ENCODE assay signal across 8 cellular contexts in genomic region chr1:37682334-37682987, GRCh38. TPM values are rescaled to one million over a fixed set of nuclear protein-coding genes. Genes with fewer than 3 reads are reported as not detected.
DNase-seq lines count a peak whose midpoint lies in the region; ATAC-seq and TF ChIP-seq lines count a peak whose summit lies in the region.

No MANE protein-coding gene starts in this region.

- H3K9me2 ChIP-seq in MM.1S (replicated peaks; ENCODE audit: insufficient read depth, low read length) = no peaks in the 10 kb centered on the region

- WGBS in transverse colon (ENCODE audit: low coverage in 1 of 2), 2 donors = 47 to 66% methylated on average over 3 to 5 of the region's 5 CpGs

- DNase-seq in EH (ENCODE audit: low read depth) (peak; percentile 70), MM.1S (peak; percentile 72), SJCRH30 (peak; percentile 58 to 83), foreskin fibroblast (peak; percentile 41 to 85), osteoblast (ENCODE audit: insufficient read length, low spot score, missing footprints) (peak; percentile 84), transverse colon (peak; percentile 70)
- peak; percentile 64 for DNase-seq in activated T-helper 9 cell treated with anti-CD3 and anti-CD28 coated beads, Interleukin-2, amount 50 U/mL, for 16 hours (ENCODE audit: low read depth)

- 0 out of 2 replicates have a peak, but pooled peaks cover 3% of the 10 kb centered on the region for H4K20me1 ChIP-seq in MM.1S (ENCODE audit: insufficient read depth, low read length)
- peaks cover 5% of the 10 kb centered on the region for H4K20me1 ChIP-seq in osteoblast (ENCODE audit: insufficient read depth, low read length)

- H3K4me3 ChIP-seq in MM.1S (ENCODE audit: low read length) (no peak overlapping the region), SJCRH30 (no peak overlapping the region), foreskin fibroblast (ENCODE audit: low read depth in 1 of 2, low read length in 2 of 2) (no peak overlapping the region), osteoblast (ENCODE audit: insufficient read depth, low read length) (no peak overlapping the region), transverse colon (no peak overlapping the region)

- H2AFZ ChIP-seq in MM.1S (ENCODE audit: low read length) (no peak overlapping the region), osteoblast (ENCODE audit: low read length) (no peak overlapping the region)

- H3K9me3 ChIP-seq in MM.1S (replicated peaks; ENCODE audit: insufficient read depth, low read length) (no peaks in the 10 kb centered on the region), SJCRH30 (replicated peaks) (no peaks in the 10 kb centered on the region), osteoblast (ENCODE audit: low read depth, low read length) (no peaks in the 10 kb centered on the region), transverse colon (no peaks in the 10 kb centered on the region)

- in situ Hi-C loops in transverse colon (cut with MboI; ENCODE audit: low pct_ligation_motif_present in 1 of 4, low pct_unique_long_range_greater_than_20kb in 1 of 4, low sequenced_read_pairs in 3 of 4) = loop anchor here (5.0 to 25.0 kb wide), 4 partner anchors 78 to 228 kb away; partner anchors contain the start of genes ZC3H12A (in 2 of the 4) and GNL2 (in 1 of the 4)

- no peak overlapping the region for H3K4me2 ChIP-seq in MM.1S (ENCODE audit: low read depth, low read length)
- H3K4me2 ChIP-seq in osteoblast (ENCODE audit: insufficient read depth, low read length) = no peak overlapping the region

- no peak for TF ChIP-seq POLR2A in transverse colon (IDR thresholded peaks at IDR 0.05)

- ATAC-seq in GM19328 (IDR thresholded peaks at IDR 0.05; ENCODE audit: unreplicated experiment) = no peak

- no peak overlapping the region for H3K9ac ChIP-seq in MM.1S (ENCODE audit: low read length)

- H3K36me3 ChIP-seq in MM.1S (replicated peaks; ENCODE audit: insufficient read depth, low read length) (0 out of 2 replicates have a peak, but pooled peaks cover 4% of the 10 kb centered on the region), SJCRH30 (peaks cover 41% of the 10 kb centered on the region), osteoblast (ENCODE audit: insufficient read depth, low read length) (peaks cover 41% of the 10 kb centered on the region), transverse colon (peaks cover 0 to 14% (median 5%) of the 10 kb centered on the region in 4 donors)

- TF ChIP-seq CTCF in MM.1S (IDR thresholded peaks at IDR 0.05; ENCODE audit: low read length) = peak; percentile 91
- peak; percentile 80 for TF ChIP-seq CTCF in foreskin fibroblast (IDR thresholded peaks at IDR 0.05; ENCODE audit: low read depth, low read length)
- TF ChIP-seq CTCF in osteoblast (IDR thresholded peaks at IDR 0.05; ENCODE audit: extremely low read depth, low read depth, low read length) = peak; percentile 93
- peak; percentile 83 to 88 (median 87) for TF ChIP-seq CTCF in transverse colon (IDR thresholded peaks at IDR 0.05)

- H3K4me1 ChIP-seq in MM.1S (ENCODE audit: low read length) (peaks cover 38% of the 10 kb centered on the region), SJCRH30 (no peaks in the 10 kb centered on the region), osteoblast (ENCODE audit: insufficient read depth, low read length) (no peaks in the 10 kb centered on the region), transverse colon (peaks cover 0 to 3% (median 0%) of the 10 kb centered on the region in 4 donors)

- intact Hi-C loops in transverse colon (cut with DNase I; ENCODE audit: low total_unique reads) = loop anchor here (5.0 to 10.0 kb wide), 2 partner anchors 80 to 118 kb away; no protein-coding TSS in a partner anchor

- H3K27ac ChIP-seq in MM.1S (ENCODE audit: low read length) (no peak overlapping the region), SJCRH30 (no peak overlapping the region), osteoblast (ENCODE audit: low read depth, low read length) (no peak overlapping the region), transverse colon (no peak overlapping the region)

- H3F3A ChIP-seq in MM.1S (ENCODE audit: insufficient read depth, low read length) = peaks cover 37% of the 10 kb centered on the region

- no peak for TF ChIP-seq EP300 in transverse colon (IDR thresholded peaks at IDR 0.05; ENCODE audit: low read depth)

- H3K27me3 ChIP-seq in MM.1S (replicated peaks; ENCODE audit: insufficient read depth, low read length) (no peaks in the 10 kb centered on the region), SJCRH30 (no peaks in the 10 kb centered on the region; the same call in 1 of the 2 replicates), osteoblast (ENCODE audit: insufficient read depth, low read length) (no peaks in the 10 kb centered on the region), transverse colon (no peaks in the 10 kb centered on the region)

- H3K79me2 ChIP-seq in MM.1S (ENCODE audit: low read length) (0 out of 2 replicates have a peak, but pooled peaks cover 15% of the 10 kb centered on the region), osteoblast (ENCODE audit: insufficient read depth, low read length) (no peaks in the 10 kb centered on the region)

RNA-seq across cellular contexts. Expression of gene CDCA8, which starts 9.9 kb away (rescaled TPM):
- total RNA-seq in SJCRH30 (2014; rRNA removed; shearing (Covaris generic)) = 55.0 and 58.5 TPM in 2 replicates
- 1.5 and 1.8 TPM in 2 replicates for total RNA-seq in osteoblast
- total RNA-seq in transverse colon = 1 to 10 TPM in 3 of 4 donors, not detected in 1; 2.0 to 5.7 (median 2.1) TPM

RNA-seq across cellular contexts. Expression of gene RSPO1, which starts 47.8 kb away (rescaled TPM):
- not detected in 2 replicates for total RNA-seq in SJCRH30 (2014; rRNA removed; shearing (Covaris generic))
- 0.36 TPM in 1 of 2 replicates, not detected in the other for total RNA-seq in osteoblast
- 10 to 100 TPM in 1 of 4 donors, 1 to 10 TPM in 1, under 1 TPM in 2; 0.40 to 11.6 (median 1.2) TPM for total RNA-seq in transverse colon
